In the genomic region with DNA sequence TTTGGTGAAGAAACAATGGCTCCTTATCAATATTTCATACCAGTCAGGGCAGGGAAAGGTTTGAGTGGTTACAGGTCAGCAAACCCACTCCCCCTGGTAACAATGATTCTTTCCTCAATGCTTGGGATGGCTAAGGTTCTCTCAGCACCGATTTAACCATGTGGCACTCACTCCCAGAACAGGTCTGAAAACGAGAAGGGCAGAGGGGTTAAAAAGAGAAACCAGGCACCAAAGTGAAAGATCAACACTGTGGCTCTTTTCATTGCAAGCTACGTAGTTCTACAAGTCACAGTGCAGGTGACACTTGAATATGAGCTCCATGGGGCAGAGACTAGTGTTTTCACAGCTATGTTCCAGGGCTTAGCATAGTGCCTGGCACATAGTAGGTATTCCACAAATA, we compare ENCODE assay signal across 17 cellular contexts.
DNase-seq lines count a peak whose midpoint lies in the region; ATAC-seq and TF ChIP-seq lines count a peak whose summit lies in the region.
"Had no signal": no experiment of that assay in that cellular context is flagged by ENCODE, and none has a peak within 500 bp of the region (broad histone marks: within the 10 kb centered on the region; RNA-seq: fewer than 3 reads in every experiment).

No MANE protein-coding gene starts in this region.

- H3K27me3 ChIP-seq in PC-9 (ENCODE audit: insufficient read depth, low read depth) (no peaks in the 10 kb centered on the region), osteoblast (ENCODE audit: insufficient read depth, low read length) (no peaks in the 10 kb centered on the region)
- H3K27me3 ChIP-seq: brain microvascular endothelial cell, heart left ventricle had no signal

- intact Hi-C loops in PC-9 (cut with micrococcal nuclease; ENCODE audit: unreplicated experiment) = loop anchor here (2.0 kb wide), 1 partner anchor 43 kb away; no protein-coding TSS in a partner anchor

- H3K4me3 ChIP-seq in PC-9 = no peak overlapping the region
- no peak overlapping the region for H3K4me3 ChIP-seq in osteoblast (ENCODE audit: insufficient read depth, low read length)
- H3K4me3 ChIP-seq: SK-N-MC had no signal

- ATAC-seq in GM18502 (IDR thresholded peaks at IDR 0.05; ENCODE audit: poor library complexity, unreplicated experiment) (peak; percentile 66), GM21717 (IDR thresholded peaks at IDR 0.05; ENCODE audit: unreplicated experiment) (peak; percentile 42), GM18861 (IDR thresholded peaks at IDR 0.05; ENCODE audit: unreplicated experiment) (no peak)

- H3F3A ChIP-seq in PC-9 (ENCODE audit: insufficient read depth, low read depth) = peaks cover 19% of the 10 kb centered on the region

- TF ChIP-seq CTCF in PC-9 (conservative IDR thresholded peaks at IDR 0.05) = 0 out of 2 replicates have a peak, but pooled peaks have one; percentile 7
- no peak for TF ChIP-seq CTCF in osteoblast (IDR thresholded peaks at IDR 0.05; ENCODE audit: extremely low read depth, low read depth, low read length)

- H2AFZ ChIP-seq in PC-9 (no peak overlapping the region), osteoblast (ENCODE audit: low read length) (no peak overlapping the region)

- BruUV-seq in PC-9 (replicated peaks; lab: Mats Ljungman, UMichigan) = no TSS peak

- no peak for DNase-seq in PC-9
- no peak for DNase-seq in osteoblast (ENCODE audit: insufficient read length, low spot score, missing footprints)
- no peak for DNase-seq in D341Med (ENCODE audit: low spot score)
- DNase-seq in amniotic stem cell (lab: John Stamatoyannopoulos, UW) = no peak
- no peak for DNase-seq in epidermal melanocyte (ENCODE audit: insufficient read length, low spot score)
- DNase-seq: activated CD4-positive, alpha-beta T cell treated with anti-CD3 and anti-CD28 coated beads for 48 hours; activated T-cell treated with anti-CD3 and anti-CD28 coated beads, Interleukin-2, amount 50 U/mL, for 1 hour; NCI-H2081 treated with DMSO at 0.1 percent for 48 hours; stimulated activated CD4-positive, alpha-beta T cell treated with anti-CD3 and anti-CD28 coated beads, Interleukin-4, amount 100 ng/mL, for 24 hours; stimulated activated CD8-positive, alpha-beta memory T cell treated with anti-CD3 and anti-CD28 coated beads, Interleukin-4, amount 100 ng/mL, for 48 hours had no signal

- H3K9me3 ChIP-seq in PC-9 (ENCODE audit: insufficient read depth, low read depth) (no peaks in the 10 kb centered on the region), osteoblast (ENCODE audit: low read depth, low read length) (no peaks in the 10 kb centered on the region)
- H3K9me3 ChIP-seq: heart left ventricle, neutrophil had no signal

- H4K20me1 ChIP-seq in PC-9 (ENCODE audit: insufficient read depth) (no peaks in the 10 kb centered on the region), osteoblast (ENCODE audit: insufficient read depth, low read length) (no peaks in the 10 kb centered on the region)

- CTCF ChIA-PET in PC-9 (lab: Charles Lee) = interaction anchor here (1.0 to 2.7 kb wide), 2 partner anchors 60 to 62 kb away, joined by 3 to 11 read pairs; no protein-coding TSS in a partner anchor

- H3K9me2 ChIP-seq in PC-9 (ENCODE audit: insufficient read depth) = no peaks in the 10 kb centered on the region

- H3K4me2 ChIP-seq in PC-9 (peak overlapping the region; percentile 28), osteoblast (ENCODE audit: insufficient read depth, low read length) (peak overlapping the region; percentile 48)

- peak overlapping the region; percentile 23; the same call in 1 of the 2 replicates for H3K27ac ChIP-seq in PC-9
- H3K27ac ChIP-seq in osteoblast (ENCODE audit: low read depth, low read length) = no peak overlapping the region
- H3K27ac ChIP-seq: brain microvascular endothelial cell, neutrophil, SK-N-MC had no signal

- H3K79me2 ChIP-seq in PC-9 (ENCODE audit: low read depth) (peaks cover 58% of the 10 kb centered on the region), osteoblast (ENCODE audit: insufficient read depth, low read length) (no peaks in the 10 kb centered on the region)

- POLR2A ChIA-PET in PC-9 (lab: Charles Lee; ENCODE audit: unreplicated experiment) = interaction anchor here (0.5 kb wide), 1 partner anchor 936 kb away, joined by 4 read pairs; no protein-coding TSS in a partner anchor

- H3K4me1 ChIP-seq in PC-9 (replicated peaks; ENCODE audit: insufficient read depth) (peaks cover 37% of the 10 kb centered on the region), osteoblast (ENCODE audit: insufficient read depth, low read length) (peaks cover 8% of the 10 kb centered on the region)

- H3K36me3 ChIP-seq in PC-9 (ENCODE audit: low read depth) (no peaks in the 10 kb centered on the region), osteoblast (ENCODE audit: insufficient read depth, low read length) (no peaks in the 10 kb centered on the region)
- H3K36me3 ChIP-seq: brain microvascular endothelial cell, heart left ventricle, neutrophil had no signal
